In genomic region chr7:132181946-132182685, GRCh38 we compare ENCODE assay signal across 18 cellular contexts.
DNase-seq lines count a peak whose midpoint lies in the region; ATAC-seq, FAIRE-seq and TF ChIP-seq lines count a peak whose summit lies in the region.
"Had no signal": no experiment of that assay in that cellular context is flagged by ENCODE, and none has a peak within 500 bp of the region (broad histone marks: within the 10 kb centered on the region; RNA-seq: fewer than 3 reads in every experiment).

No MANE protein-coding gene starts in this region.

- no peaks in the 10 kb centered on the region for H3K9me2 ChIP-seq in OCI-LY7 (ENCODE audit: insufficient read depth, low read length)

- H4K20me1 ChIP-seq in H1 (replicated peaks in 1 of 2; ENCODE audit: control insufficient read depth in 1 of 2, insufficient read depth in 2 of 2, low read length in 2 of 2) (no peaks in the 10 kb centered on the region), OCI-LY7 (ENCODE audit: insufficient read depth, low read length) (no peaks in the 10 kb centered on the region)

- WGBS in H1 (ENCODE audit: extremely low coverage in 1 of 2, insufficient coverage in 1 of 2, insufficient read length in 1 of 2, insufficient replicate concordance in 2 of 2, low coverage in 1 of 2, low lambda C conversion rate in 2 of 2, missing lambda C conversion rate in 1 of 2), 2 experiments = 95% methylated on average over 9 of the region's 9 CpGs; no CpG with 5 or more reads in 1 of the 2 experiments

- H3K4me2 ChIP-seq in H1 (ENCODE audit: insufficient read depth in 1 of 2, low read depth in 2 of 2, low read length in 2 of 2) (no peak overlapping the region), OCI-LY7 (ENCODE audit: low read length) (no peak overlapping the region)

- no peaks in the 10 kb centered on the region for H3K36me3 Mint-ChIP-seq in CD4-positive, alpha-beta T cell (ENCODE audit: low read depth)
- H3K36me3 Mint-ChIP-seq: CD8-positive, alpha-beta T cell had no signal

- H3K27me3 ChIP-seq in bronchial epithelial cell (ENCODE audit: control insufficient read depth, insufficient read depth, low read length) = no peaks in the 10 kb centered on the region
- no peaks in the 10 kb centered on the region for H3K27me3 ChIP-seq in H1 (replicated peaks in 1 of 4; ENCODE audit: control insufficient read depth in 3 of 4, extremely low read depth in 1 of 4, insufficient read depth in 3 of 4, low read length in 3 of 4)
- no peaks in the 10 kb centered on the region for H3K27me3 ChIP-seq in CD4-positive, alpha-beta T cell (ENCODE audit: control insufficient read depth, insufficient read depth, low read length)

- H3K23ac ChIP-seq in H1 (ENCODE audit: insufficient read length) = no peak overlapping the region

- no peaks in the 10 kb centered on the region for H3K9me3 Mint-ChIP-seq in CD4-positive, alpha-beta T cell

- H3K4me1 Mint-ChIP-seq in CD4-positive, alpha-beta T cell (ENCODE audit: low read depth) = no peaks in the 10 kb centered on the region

- H2AFZ ChIP-seq in H1 (ENCODE audit: low read length) (no peak overlapping the region), OCI-LY7 (ENCODE audit: low read length) (no peak overlapping the region)
- H2AFZ ChIP-seq: GM23248 had no signal

- no peaks in the 10 kb centered on the region; the same call in 1 of the 2 replicates for H3K23me2 ChIP-seq in H1 (ENCODE audit: low read depth, low read length)

- H3K4me1 ChIP-seq in H1 (replicated peaks in 1 of 4; ENCODE audit: control insufficient read depth in 3 of 4, insufficient read depth in 4 of 4, low read length in 3 of 4) (peaks cover 3 to 14% (median 8%) of the 10 kb centered on the region in 4 experiments), OCI-LY7 (ENCODE audit: insufficient read depth, low read length, poor library complexity, severe bottlenecking) (no peaks in the 10 kb centered on the region)
- H3K4me1 ChIP-seq: Caco-2, HAP-1 had no signal

- H3K36me3 ChIP-seq in bronchial epithelial cell (ENCODE audit: control insufficient read depth, insufficient read depth, low read length) = no peaks in the 10 kb centered on the region
- no peaks in the 10 kb centered on the region; a peak in 1 of 8 replicates for H3K36me3 ChIP-seq in H1 (ENCODE audit: control insufficient read depth in 2 of 4, insufficient read depth in 4 of 4, low read length in 3 of 4)
- H3K36me3 ChIP-seq in OCI-LY7 (ENCODE audit: insufficient read depth, low read length) = no peaks in the 10 kb centered on the region
- H3K36me3 ChIP-seq: HAP-1 had no signal

- no peaks in the 10 kb centered on the region for H3K27me3 Mint-ChIP-seq in CD4-positive, alpha-beta T cell

- H3K9ac ChIP-seq in H1 (replicated peaks in 1 of 4; ENCODE audit: extremely low read depth in 1 of 4, low read depth in 3 of 4, low read length in 3 of 4) = 0 out of 7 replicates have a peak overlapping the region, but pooled peaks of 1 of the 4 experiments have one; percentile 28
- H3K9ac ChIP-seq: GM23248 had no signal

- H2BK15ac ChIP-seq in H1 (ENCODE audit: low read length) = peak overlapping the region; percentile 61; the same call in 1 of the 2 replicates

- H3K4me3 ChIP-seq in bronchial epithelial cell (ENCODE audit: low read depth, low read length) (no peak overlapping the region), H1 (ENCODE audit: extremely low read depth in 1 of 4, insufficient read depth in 2 of 4, low read depth in 3 of 4, low read length in 4 of 4) (no peak overlapping the region), OCI-LY7 (ENCODE audit: low read depth, low read length, poor library complexity, severe bottlenecking) (no peak overlapping the region)
- H3K4me3 ChIP-seq: GM12878, GM23248, HAP-1 had no signal

- H3K27ac ChIP-seq in H1 (ENCODE audit: low read depth, low read length) (no peak overlapping the region), OCI-LY7 (ENCODE audit: low read depth, low read length, poor library complexity, severe bottlenecking) (no peak overlapping the region)
- no peak overlapping the region for H3K27ac ChIP-seq in CD4-positive, alpha-beta T cell (ENCODE audit: low read depth, low read length)
- H3K27ac ChIP-seq: GM23248 had no signal

- ATAC-seq in CD4-positive, alpha-beta T cell (ENCODE audit: poor library complexity) = no peak
- ATAC-seq: CD8-positive, alpha-beta T cell; GM12878 had no signal

- intact Hi-C loops in posterior vena cava (cut with DNase I) (no loop called here), OCI-LY7 (cut with micrococcal nuclease; ENCODE audit: unreplicated experiment) (no loop called here)
- intact Hi-C loops in CD4-positive, alpha-beta T cell (cut with DNase I, micrococcal nuclease) = no loop called here

- no peak for TF ChIP-seq POLR2A in H1 (IDR thresholded peaks at IDR 0.05; ENCODE audit: control extremely low read depth in 1 of 2, low read depth in 2 of 2, low read length in 2 of 2)

- H3K4ac ChIP-seq in H1 (replicated peaks; ENCODE audit: insufficient read length, low read depth, low read length) = no peak overlapping the region

- FAIRE-seq in bronchial epithelial cell (lab: Jason Lieb, UNC) (peak; percentile 62), H1 (lab: Jason Lieb, UNC) (no peak)
- FAIRE-seq: GM12878, GM19239 had no signal

- TF ChIP-seq RAD21 in H1 (IDR thresholded peaks at IDR 0.05 in 1 of 2, conservative IDR thresholded peaks at IDR 0.05 in 1 of 2; ENCODE audit: low read depth in 2 of 2, low read length in 2 of 2) = no peak

- no peaks in the 10 kb centered on the region for H3K79me1 ChIP-seq in H1 (ENCODE audit: low read depth, low read length)

- CTCF ChIA-PET in H1 (lab: Charles Lee; ENCODE audit: partially characterized antibody) (interaction anchor here (0.5 kb wide), 1 partner anchor 70 kb away, joined by 5 read pairs; no protein-coding TSS in a partner anchor), OCI-LY7 (lab: Charles Lee; ENCODE audit: unreplicated experiment) (no interaction called here)
- CTCF ChIA-PET in CD4-positive, alpha-beta T cell (lab: Charles Lee) = no interaction called here

- TF ChIP-seq EP300 in H1 (IDR thresholded peaks at IDR 0.05; ENCODE audit: borderline replicate concordance in 1 of 2, low read depth in 2 of 2, low read length in 2 of 2) = no peak

- no peak overlapping the region; the same call in 1 of the 2 replicates for H4K8ac ChIP-seq in H1 (ENCODE audit: extremely low read depth, insufficient read depth, low read length)

- H2BK120ac ChIP-seq in H1 (replicated peaks; ENCODE audit: low read depth, low read length) = no peak overlapping the region

- no peak overlapping the region for H3K27ac Mint-ChIP-seq in CD4-positive, alpha-beta T cell
- H3K27ac Mint-ChIP-seq: CD8-positive, alpha-beta T cell; HFFc6 had no signal

- H3K14ac ChIP-seq in H1 (ENCODE audit: insufficient read length) = no peak overlapping the region

- no peak overlapping the region for H3K4me3 Mint-ChIP-seq in CD4-positive, alpha-beta T cell
- H3K4me3 Mint-ChIP-seq: CD8-positive, alpha-beta T cell; HFFc6 had no signal

- H2BK12ac ChIP-seq in H1 (ENCODE audit: low read depth, low read length) = peak overlapping the region; percentile 17; the same call in 1 of the 2 replicates

- TF ChIP-seq CTCF in bronchial epithelial cell (IDR thresholded peaks at IDR 0.05; ENCODE audit: insufficient read depth, low read length, severe bottlenecking) (no peak), H1 (IDR thresholded peaks at IDR 0.05; ENCODE audit: control extremely low read depth in 1 of 3, insufficient read depth in 1 of 3, low read depth in 1 of 3, low read length in 3 of 3) (no peak), OCI-LY7 (conservative IDR thresholded peaks at IDR 0.05; ENCODE audit: low read length) (no peak)
- TF ChIP-seq CTCF in CD4-positive, alpha-beta T cell (IDR thresholded peaks at IDR 0.05) = no peak

- H3K79me2 ChIP-seq in H1 (ENCODE audit: control insufficient read depth in 1 of 2, insufficient read depth in 2 of 2, low read length in 2 of 2) (no peaks in the 10 kb centered on the region), OCI-LY7 (ENCODE audit: insufficient read depth, low read depth, low read length) (no peaks in the 10 kb centered on the region)

- H2BK20ac ChIP-seq in H1 (ENCODE audit: low read length) = peak overlapping the region; percentile 23; the same call in 1 of the 2 replicates

- no peak overlapping the region for H3K56ac ChIP-seq in H1 (replicated peaks; ENCODE audit: insufficient read length, low read depth, low read length)

- no peak overlapping the region for H3K18ac ChIP-seq in H1 (ENCODE audit: extremely low read depth, low read length)

- no peak overlapping the region for H4K91ac ChIP-seq in H1 (replicated peaks; ENCODE audit: insufficient read length, low read length)

- H4K5ac ChIP-seq in H1 (ENCODE audit: insufficient read length, low read depth, low read length) = no peak overlapping the region

- no TSS peak for BruUV-seq in OCI-LY7 (replicated peaks; lab: Mats Ljungman, UMichigan)

- no peak overlapping the region for H2AK5ac ChIP-seq in H1 (ENCODE audit: low read depth, low read length)

- H3K9me3 ChIP-seq in H1 (ENCODE audit: insufficient read depth in 2 of 2, low read depth in 1 of 2, low read length in 1 of 2) (peaks cover 0 to 8% of the 10 kb centered on the region in 2 experiments; a peak in 1 of 4 replicates), OCI-LY7 (ENCODE audit: low read length) (no peaks in the 10 kb centered on the region)
- H3K9me3 ChIP-seq in CD4-positive, alpha-beta T cell (ENCODE audit: control insufficient read depth, low read length) = no peaks in the 10 kb centered on the region
- H3K9me3 ChIP-seq: HAP-1 had no signal

- POLR2A ChIA-PET in H1 (lab: Charles Lee; ENCODE audit: partially characterized antibody) (no interaction called here), OCI-LY7 (lab: Charles Lee) (no interaction called here)
- POLR2A ChIA-PET in CD4-positive, alpha-beta T cell (lab: Charles Lee) = no interaction called here

- DNase-seq in bronchial epithelial cell (ENCODE audit: low read depth) (no peak), H1 (ENCODE audit: low read depth in 1 of 2, low spot score in 2 of 2) (no peak), posterior vena cava (ENCODE audit: low spot score) (peak; percentile 52), DMS 273 (lab: John Stamatoyannopoulos, UW; ENCODE audit: unreplicated experiment) (no peak), OCI-LY7 (ENCODE audit: low spot score) (no peak)
- no peak for DNase-seq in CD4-positive, alpha-beta T cell
- DNase-seq: C1 segment of cervical spinal cord; Caco-2; CD8-positive, alpha-beta T cell; DMS 273 treated with DMSO at 0.1 percent for 48 hours; DMS79; EL; GDM1; GM23248; HFFc6 had no signal

- H2BK5ac ChIP-seq in H1 (ENCODE audit: low read depth, low read length) = no peak overlapping the region

TF ChIP-seq in H1, 55 proteins besides CTCF, POLR2A, EP300 and RAD21 (continues in another document):
- TF ChIP-seq CBX5 (IDR thresholded peaks at IDR 0.05; ENCODE audit: low read depth, low read length) = no peak
- TF ChIP-seq MAFK (IDR thresholded peaks at IDR 0.05; ENCODE audit: low read depth, low read length) = no peak
- TF ChIP-seq, protein P1, sequence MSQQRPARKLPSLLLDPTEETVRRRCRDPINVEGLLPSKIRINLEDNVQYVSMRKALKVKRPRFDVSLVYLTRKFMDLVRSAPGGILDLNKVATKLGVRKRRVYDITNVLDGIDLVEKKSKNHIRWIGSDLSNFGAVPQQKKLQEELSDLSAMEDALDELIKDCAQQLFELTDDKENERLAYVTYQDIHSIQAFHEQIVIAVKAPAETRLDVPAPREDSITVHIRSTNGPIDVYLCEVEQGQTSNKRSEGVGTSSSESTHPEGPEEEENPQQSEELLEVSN (IDR thresholded peaks at IDR 0.05) = no peak
